10 cellular contexts compared by ENCODE assay signal in the genomic region with DNA sequence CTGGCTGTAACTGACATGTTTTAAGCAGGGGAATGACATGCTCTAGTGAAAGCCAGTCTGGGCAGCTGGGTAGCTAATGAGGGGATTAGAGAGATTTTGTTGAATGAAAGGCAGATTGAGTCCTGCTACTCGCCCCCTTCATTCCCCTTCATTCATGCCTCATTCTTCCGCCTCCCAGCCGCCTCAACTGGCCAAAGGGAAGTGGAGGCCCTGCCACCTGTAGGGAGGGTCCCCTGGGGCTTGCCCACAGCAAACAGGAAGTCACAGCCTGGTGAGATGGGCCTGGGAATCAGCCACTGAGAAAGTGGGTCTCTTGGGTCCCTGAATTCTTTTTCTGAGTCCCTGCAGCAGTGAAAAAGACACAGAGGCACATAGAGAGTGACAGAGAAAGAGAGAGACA. TPM values are rescaled to one million over a fixed set of nuclear protein-coding genes. Genes with fewer than 3 reads are reported as not detected.
A peak's percentile ranks its signal among the peaks of the same experiment; 100 is the strongest.
DNase-seq lines count a peak whose midpoint lies in the region; ATAC-seq, FAIRE-seq and TF ChIP-seq lines count a peak whose summit lies in the region.
"Had no signal": no experiment of that assay in that cellular context is flagged by ENCODE, and none has a peak within 500 bp of the region (broad histone marks: within the 10 kb centered on the region; RNA-seq: fewer than 3 reads in every experiment).

No MANE protein-coding gene starts in this region.

- H2AFZ ChIP-seq in neuron (ENCODE audit: low read depth, low read length), result peak overlapping the region; percentile 48

- intact Hi-C loops in heart left ventricle (cut with DNase I), result no loop called here

- H3K36me3 ChIP-seq in WERI-Rb-1, result no peaks in the 10 kb centered on the region
- H3K36me3 ChIP-seq in neuron (ENCODE audit: insufficient read depth, low read length), result no peaks in the 10 kb centered on the region
- no peaks in the 10 kb centered on the region for H3K36me3 ChIP-seq in heart left ventricle

- no peak overlapping the region for H3K27ac ChIP-seq in WERI-Rb-1
- no peak overlapping the region for H3K27ac ChIP-seq in heart left ventricle
- H3K27ac ChIP-seq: psoas muscle had no signal

- no peak for TF ChIP-seq POLR2A in GM12891 (IDR thresholded peaks at IDR 0.05; ENCODE audit: low read depth, low read length)
- no peak for TF ChIP-seq POLR2A in heart left ventricle (IDR thresholded peaks at IDR 0.05)

- ATAC-seq in HG02759 (IDR thresholded peaks at IDR 0.05; ENCODE audit: unreplicated experiment) (peak; percentile 68), GM18519 (IDR thresholded peaks at IDR 0.05; ENCODE audit: low FRiP score, unreplicated experiment) (no peak), heart left ventricle (no peak)
- ATAC-seq: psoas muscle had no signal

- no peaks in the 10 kb centered on the region for H3K27me3 ChIP-seq in WERI-Rb-1 (ENCODE audit: insufficient read depth, low read depth, severe bottlenecking)
- H3K27me3 ChIP-seq in neuron (ENCODE audit: insufficient read depth, low read length), result no peaks in the 10 kb centered on the region
- no peaks in the 10 kb centered on the region for H3K27me3 ChIP-seq in heart left ventricle

- DNase-seq in GM12891 (ENCODE audit: insufficient read length, low spot score) (no peak), WERI-Rb-1 (peak; percentile 86), dedifferentiated amniotic fluid mesenchymal stem cell (ENCODE audit: extremely low spot score) (no peak), heart left ventricle (no peak)
- DNase-seq: NCI-H2171 treated with DMSO at 0.1 percent for 48 hours, psoas muscle had no signal

- no peak for TF ChIP-seq CTCF in WERI-Rb-1 (IDR thresholded peaks at IDR 0.05; ENCODE audit: low read depth, low read length)
- no peak for TF ChIP-seq CTCF in heart left ventricle (IDR thresholded peaks at IDR 0.05)

- peaks cover 4% of the 10 kb centered on the region for H3K4me1 ChIP-seq in neuron (ENCODE audit: insufficient read depth, low read length)
- H3K4me1 ChIP-seq in heart left ventricle, result peaks cover 0 to 7% (median 0%) of the 10 kb centered on the region in 12 donors
- H3K4me1 ChIP-seq: psoas muscle had no signal

- FAIRE-seq in GM12891 (lab: Jason Lieb, UNC), result peak; percentile 26
- FAIRE-seq: endothelial cell of umbilical vein had no signal

- no peaks in the 10 kb centered on the region for H3K9me3 ChIP-seq in WERI-Rb-1 (ENCODE audit: severe bottlenecking)
- no peaks in the 10 kb centered on the region for H3K9me3 ChIP-seq in neuron (ENCODE audit: low read length)
- H3K9me3 ChIP-seq in heart left ventricle, result no peaks in the 10 kb centered on the region
- H3K9me3 ChIP-seq: psoas muscle had no signal

- 67 to 88% (median 79%) methylated on average over 3 of the region's 3 CpGs for WGBS in heart left ventricle, 4 donors

- H3K4me3 ChIP-seq in WERI-Rb-1 (ENCODE audit: low read depth, low read length) (no peak overlapping the region), neuron (ENCODE audit: low read length) (no peak overlapping the region), heart left ventricle (no peak overlapping the region)
- H3K4me3 ChIP-seq: psoas muscle had no signal

TF ChIP-seq in GM12891, 5 proteins besides CTCF, POLR2A, EP300 and RAD21:
- peak; percentile 64 for TF ChIP-seq SPI1 (IDR thresholded peaks at IDR 0.05; ENCODE audit: low read depth, low read length)
- TF ChIP-seq POLR2AphosphoS5 (IDR thresholded peaks at IDR 0.05; ENCODE audit: low read depth, low read length), result no peak

RNA-seq across cellular contexts. Expression of a gene that starts 1.1 kb away (rescaled TPM):
- 58.8 TPM for polyA plus RNA-seq in GM12891 (2012; ENCODE audit: low read depth, missing spikeins)
- under 1 TPM in 2 of 9 donors, not detected in 7; 0.21 to 0.44 TPM for total RNA-seq in heart left ventricle
- polyA plus RNA-seq in heart left ventricle, result under 1 TPM; 0.10 to 0.23 TPM
- total RNA-seq: endothelial cell of umbilical vein had no signal

RNA-seq across cellular contexts. Expression of a gene that starts 5.6 kb away (rescaled TPM):
- polyA plus RNA-seq in GM12891 (2012; ENCODE audit: low read depth, missing spikeins), result 21.0 TPM
- total RNA-seq in heart left ventricle, result 10 to 100 TPM; 10.2 to 22.3 (median 14.7) TPM
- 10 to 100 TPM; 22.3 to 31.1 TPM for polyA plus RNA-seq in heart left ventricle

RNA-seq across cellular contexts. Expression of a gene that starts 20.1 kb away (rescaled TPM):
- 27.3 TPM for polyA plus RNA-seq in GM12891 (2012; ENCODE audit: low read depth, missing spikeins)
- total RNA-seq in heart left ventricle, result 10 to 100 TPM; 11.1 to 25.3 (median 19.5) TPM
- 10 to 100 TPM; 12.7 to 23.4 TPM for polyA plus RNA-seq in heart left ventricle

RNA-seq across cellular contexts. Expression of a gene that starts 43.9 kb away (rescaled TPM):
- 11.5 TPM for polyA plus RNA-seq in GM12891 (2012; ENCODE audit: low read depth, missing spikeins)
- 10 to 100 TPM; 13.4 to 33.0 (median 16.6) TPM for total RNA-seq in heart left ventricle
- 10 to 100 TPM; 26.9 to 43.2 TPM for polyA plus RNA-seq in heart left ventricle

RNA-seq across cellular contexts. Expression of a gene that starts 52.4 kb away (rescaled TPM):
- 1.6 TPM for polyA plus RNA-seq in GM12891 (2012; ENCODE audit: low read depth, missing spikeins)
- total RNA-seq in heart left ventricle, result under 1 TPM in 5 of 9 donors, not detected in 4; 0.15 to 0.63 (median 0.52) TPM
- polyA plus RNA-seq in heart left ventricle, result under 1 TPM; 0.06 to 0.19 TPM
